Comparison of ENCODE assay signal across 19 cellular contexts in the genomic region with DNA sequence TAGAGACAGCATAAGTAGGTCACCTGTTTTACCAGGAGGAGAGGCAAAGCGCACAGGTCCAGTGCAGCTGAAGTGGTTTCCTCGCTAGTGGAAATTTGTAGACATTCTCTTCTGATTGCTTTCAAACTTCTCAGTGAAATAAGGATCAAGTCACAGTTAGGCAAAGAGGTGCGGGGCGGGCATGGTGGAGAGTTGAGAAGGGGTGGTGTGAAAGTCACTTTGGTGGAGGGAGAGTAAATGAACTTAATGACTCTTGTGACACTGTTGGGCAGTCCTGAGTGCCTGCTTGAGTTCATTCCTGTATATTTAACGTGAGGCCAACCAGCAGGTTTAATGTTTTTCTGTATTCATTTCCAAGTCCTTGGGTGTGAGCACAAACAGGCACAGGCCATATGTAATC.
"Had no signal": no experiment of that assay in that cellular context is flagged by ENCODE, and none has a peak within 500 bp of the region (broad histone marks: within the 10 kb centered on the region; RNA-seq: fewer than 3 reads in every experiment).

No MANE protein-coding gene starts in this region.

- H3K27me3 ChIP-seq: heart left ventricle, neural progenitor cell, right lobe of liver, tibial artery, upper lobe of left lung had no signal

- H3K27ac ChIP-seq: heart left ventricle, neural progenitor cell, psoas muscle, right lobe of liver, tibial artery, upper lobe of left lung had no signal

- H3K4me1 ChIP-seq: heart left ventricle, neural progenitor cell, psoas muscle, right lobe of liver had no signal

- H3K4me2 ChIP-seq: neural progenitor cell had no signal

- H3K4me3 Mint-ChIP-seq: natural killer cell treated with Interleukin-12 subunit alpha and Interleukin-12 subunit beta and Interleukin-15 and Interleukin-18, amount 100 ng/mL, for 72 hours; neural progenitor cell; stimulated activated effector memory CD8-positive, alpha-beta T cell treated with anti-CD3 and anti-CD28 coated beads, Interleukin-12 subunit alpha, Interleukin-12 subunit beta, amount 100 ng/mL, for 72 hours; stimulated activated naive CD8-positive, alpha-beta T cell treated with anti-CD3 and anti-CD28 coated beads, Interleukin-15, Interleukin-2, amounts not matched to agents 100 ng/mL and 50 ng/mL, for 24 hours had no signal

- H3K36me3 ChIP-seq: heart left ventricle, neural progenitor cell, right lobe of liver, tibial artery, upper lobe of left lung had no signal

- H2AFZ ChIP-seq: neural progenitor cell had no signal

- H3K27ac Mint-ChIP-seq: natural killer cell treated with Interleukin-12 subunit alpha and Interleukin-12 subunit beta and Interleukin-15 and Interleukin-18, amount 100 ng/mL, for 72 hours; neural progenitor cell; stimulated activated effector memory CD8-positive, alpha-beta T cell treated with anti-CD3 and anti-CD28 coated beads, Interleukin-12 subunit alpha, Interleukin-12 subunit beta, amount 100 ng/mL, for 72 hours; stimulated activated naive CD8-positive, alpha-beta T cell treated with anti-CD3 and anti-CD28 coated beads, Interleukin-15, Interleukin-2, amounts not matched to agents 100 ng/mL and 50 ng/mL, for 24 hours had no signal

- H3K4me1 Mint-ChIP-seq: neural progenitor cell; stimulated activated effector memory CD8-positive, alpha-beta T cell treated with anti-CD3 and anti-CD28 coated beads, Interleukin-12 subunit alpha, Interleukin-12 subunit beta, amount 100 ng/mL, for 72 hours had no signal

- H3K4me3 ChIP-seq: heart left ventricle, neural progenitor cell, psoas muscle, right lobe of liver, tibial artery, upper lobe of left lung had no signal

- ATAC-seq: esophagus mucosa; heart left ventricle; left colon; natural killer cell treated with Interleukin-12 subunit alpha and Interleukin-12 subunit beta and Interleukin-15 and Interleukin-18, amount 100 ng/mL, for 72 hours; psoas muscle; right lobe of liver; stimulated activated effector memory CD8-positive, alpha-beta T cell treated with anti-CD3 and anti-CD28 coated beads, Interleukin-12 subunit alpha, Interleukin-12 subunit beta, amount 100 ng/mL, for 72 hours had no signal

- H3K36me3 Mint-ChIP-seq: stimulated activated effector memory CD8-positive, alpha-beta T cell treated with anti-CD3 and anti-CD28 coated beads, Interleukin-12 subunit alpha, Interleukin-12 subunit beta, amount 100 ng/mL, for 72 hours had no signal

- H3K9ac ChIP-seq: neural progenitor cell had no signal

- H3K9me3 ChIP-seq: psoas muscle, right lobe of liver had no signal

- H3K27me3 Mint-ChIP-seq: natural killer cell treated with Interleukin-12 subunit alpha and Interleukin-12 subunit beta and Interleukin-15 and Interleukin-18, amount 100 ng/mL, for 72 hours; stimulated activated naive CD8-positive, alpha-beta T cell treated with anti-CD3 and anti-CD28 coated beads, Interleukin-15, Interleukin-2, amounts not matched to agents 100 ng/mL and 50 ng/mL, for 24 hours had no signal

- DNase-seq: effector memory CD4-positive, alpha-beta T cell; heart left ventricle; hippocampal formation; left colon; mesenchymal stem cell; midbrain; occipital lobe; psoas muscle; retina; right lobe of liver; stimulated activated CD4-positive, alpha-beta T cell treated with anti-CD3 and anti-CD28 coated beads, Interleukin-4, amount 100 ng/mL, for 1 hour; stimulated activated CD8-positive, alpha-beta memory T cell treated with anti-CD3 and anti-CD28 coated beads, Interleukin-4, amount 100 ng/mL, for 48 hours; tibial artery had no signal
